In genomic region chr7:55571534-55572377, GRCh38 we compare ENCODE assay signal across 8 cellular contexts. TPM values are rescaled to one million over a fixed set of nuclear protein-coding genes. Genes with fewer than 3 reads are reported as not detected.
DNase-seq lines count a peak whose midpoint lies in the region; ATAC-seq and TF ChIP-seq lines count a peak whose summit lies in the region.

No MANE protein-coding gene starts in this region.

- no peak overlapping the region for H3K27ac Mint-ChIP-seq in Caco-2 (ENCODE audit: unreplicated experiment)
- peak overlapping the region; percentile 98 for H3K27ac Mint-ChIP-seq in activated naive CD4-positive, alpha-beta T cell treated with anti-CD3 and anti-CD28 coated beads, Interleukin-2, amount 50 U/mL, for 24 hours
- H3K27ac Mint-ChIP-seq in progenitor cell of endocrine pancreas, result peak overlapping the region; percentile 93

- H3K27me3 ChIP-seq in Caco-2 (replicated peaks; ENCODE audit: control insufficient read depth, insufficient read depth, low read length), result no peaks in the 10 kb centered on the region; the same call in 1 of the 2 replicates
- H3K27me3 ChIP-seq in SJSA1 (replicated peaks), result no peaks in the 10 kb centered on the region

- H3K27ac ChIP-seq in SJSA1, result peak overlapping the region; percentile 86

- TF ChIP-seq CTCF in Caco-2 (IDR thresholded peaks at IDR 0.05; ENCODE audit: insufficient read depth in 1 of 2, low read depth in 1 of 2, low read length in 1 of 2, severe bottlenecking in 1 of 2, unreplicated experiment in 1 of 2) (peak in 1 of 2 experiments; percentile 11), progenitor cell of endocrine pancreas (IDR thresholded peaks at IDR 0.05; ENCODE audit: unreplicated experiment) (no peak)

- POLR2A ChIA-PET in Caco-2 (lab: Charles Lee), result no interaction called here

- H3K36me3 ChIP-seq in Caco-2 (ENCODE audit: control insufficient read depth, insufficient read depth, low read length) (no peaks in the 10 kb centered on the region), SJSA1 (peaks cover 34% of the 10 kb centered on the region)

- H3K4me1 Mint-ChIP-seq in Caco-2 (ENCODE audit: low read depth, unreplicated experiment) (peaks cover 16% of the 10 kb centered on the region), progenitor cell of endocrine pancreas (ENCODE audit: low read depth) (peaks cover 20% of the 10 kb centered on the region)
- H3K4me1 Mint-ChIP-seq in activated naive CD4-positive, alpha-beta T cell treated with anti-CD3 and anti-CD28 coated beads, Interleukin-2, amount 50 U/mL, for 24 hours, result peaks cover 69% of the 10 kb centered on the region

- ATAC-seq in GM19467 (IDR thresholded peaks at IDR 0.05; ENCODE audit: unreplicated experiment), result peak; percentile 17
- peak; percentile 69 for ATAC-seq in Right ventricle myocardium superior (ENCODE audit: poor library complexity)

- H3K9me3 ChIP-seq in Caco-2, result no peaks in the 10 kb centered on the region
- 0 out of 2 replicates have a peak, but pooled peaks cover 3% of the 10 kb centered on the region for H3K9me3 ChIP-seq in SJSA1 (replicated peaks)

- no peaks in the 10 kb centered on the region for H3K27me3 Mint-ChIP-seq in Caco-2 (ENCODE audit: insufficient read depth, unreplicated experiment)
- no peaks in the 10 kb centered on the region for H3K27me3 Mint-ChIP-seq in activated naive CD4-positive, alpha-beta T cell treated with anti-CD3 and anti-CD28 coated beads, Interleukin-2, amount 50 U/mL, for 24 hours
- H3K27me3 Mint-ChIP-seq in progenitor cell of endocrine pancreas, result peaks cover 30% of the 10 kb centered on the region

- CTCF ChIA-PET in Caco-2 (lab: Charles Lee), result interaction anchor here (1.3 kb wide), 1 partner anchor 138 kb away, joined by 3 read pairs; no protein-coding TSS in a partner anchor

- DNase-seq in Caco-2 (peak; percentile 66 to 68), HK-2 (ENCODE audit: unreplicated experiment) (peak; percentile 63), SJSA1 (ENCODE audit: low read depth in 1 of 2, low spot score in 2 of 2) (peak; percentile 61 to 66), Right ventricle myocardium superior (peak; percentile 78), progenitor cell of endocrine pancreas (ENCODE audit: low spot score, unreplicated experiment) (peak; percentile 51), NCI-H1048 (lab: John Stamatoyannopoulos, UW) (no peak)

- H3K9me3 Mint-ChIP-seq in Caco-2 (ENCODE audit: unreplicated experiment) (no peaks in the 10 kb centered on the region), progenitor cell of endocrine pancreas (ENCODE audit: low read depth) (no peaks in the 10 kb centered on the region)
- H3K9me3 Mint-ChIP-seq in activated naive CD4-positive, alpha-beta T cell treated with anti-CD3 and anti-CD28 coated beads, Interleukin-2, amount 50 U/mL, for 24 hours, result no peaks in the 10 kb centered on the region

- H3K36me3 Mint-ChIP-seq in Caco-2 (ENCODE audit: insufficient read depth, unreplicated experiment) (peaks cover 15% of the 10 kb centered on the region), progenitor cell of endocrine pancreas (ENCODE audit: insufficient read depth) (no peaks in the 10 kb centered on the region)
- H3K36me3 Mint-ChIP-seq in activated naive CD4-positive, alpha-beta T cell treated with anti-CD3 and anti-CD28 coated beads, Interleukin-2, amount 50 U/mL, for 24 hours, result peaks cover 3% of the 10 kb centered on the region

- BruUV-seq in Caco-2 (replicated peaks; lab: Mats Ljungman, UMichigan), result no TSS peak

- H3K4me3 ChIP-seq in Caco-2 (ENCODE audit: low read depth, low read length) (peak overlapping the region; percentile 93), SJSA1 (peak overlapping the region; percentile 96)

- intact Hi-C loops in Caco-2 (cut with micrococcal nuclease; ENCODE audit: unreplicated experiment), result loop anchor here (1.0 to 5.0 kb wide), 2 partner anchors 139 to 205 kb away; no protein-coding TSS in a partner anchor
- intact Hi-C loops in Right ventricle myocardium superior (cut with DNase I), result no loop called here

- H3K4me3 Mint-ChIP-seq in Caco-2 (ENCODE audit: unreplicated experiment) (peak overlapping the region; percentile 90), progenitor cell of endocrine pancreas (ENCODE audit: low read depth) (peak overlapping the region; percentile 94)
- H3K4me3 Mint-ChIP-seq in activated naive CD4-positive, alpha-beta T cell treated with anti-CD3 and anti-CD28 coated beads, Interleukin-2, amount 50 U/mL, for 24 hours, result peak overlapping the region; percentile 97

- H3K4me1 ChIP-seq in Caco-2, result no peaks in the 10 kb centered on the region
- H3K4me1 ChIP-seq in SJSA1 (replicated peaks), result peaks cover 54% of the 10 kb centered on the region

RNA-seq across cellular contexts. Expression of gene VOPP1, which starts 0.5 kb away (rescaled TPM):
- total RNA-seq in Caco-2 (2022), result 43.6 and 46.8 TPM in 2 replicates
- total RNA-seq in SJSA1 (2014; rRNA removed; shearing (Covaris generic)), result 88.2 and 107 TPM in 2 replicates
- 21.8 TPM for total RNA-seq in Right ventricle myocardium superior
- 45.6 and 47.8 TPM in 2 replicates for total RNA-seq in progenitor cell of endocrine pancreas
